12 cellular contexts compared by ENCODE assay signal in genomic region chr17:19975601-19976000, GRCh38. TPM values are rescaled to one million over a fixed set of nuclear protein-coding genes. Genes with fewer than 3 reads are reported as not detected.
DNase-seq lines count a peak whose midpoint lies in the region; ATAC-seq and TF ChIP-seq lines count a peak whose summit lies in the region.
"Had no signal": no experiment of that assay in that cellular context is flagged by ENCODE, and none has a peak within 500 bp of the region (broad histone marks: within the 10 kb centered on the region; RNA-seq: fewer than 3 reads in every experiment).

No MANE protein-coding gene starts in this region.

- DNase-seq in NCI-H2107 treated with DMSO at 0.1 percent for 48 hours (lab: John Stamatoyannopoulos, UW; ENCODE audit: unreplicated experiment) (peak; percentile 88), NCI-H2107 (lab: John Stamatoyannopoulos, UW) (no peak), activated gamma-delta T cell (lab: John Stamatoyannopoulos, UW) (no peak), hypothalamus (lab: John Stamatoyannopoulos, UW) (no peak)
- DNase-seq in activated naive CD8-positive, alpha-beta T cell treated with anti-CD3 and anti-CD28 coated beads for 36 hours, result no peak
- DNase-seq: ACHN; activated naive CD4-positive, alpha-beta T cell treated with Interleukin-2 at 50 U/mL for 16 hours; left ventricle myocardium superior; stimulated activated CD4-positive, alpha-beta T cell treated with anti-CD3 and anti-CD28 coated beads, Interleukin-2, amount 100 ng/mL, for 48 hours had no signal

- peaks cover 22 to 35% (median 31%) of the 10 kb centered on the region in 3 donors for H3K4me1 Mint-ChIP-seq in IgD-negative memory B cell
- peaks cover 29% of the 10 kb centered on the region for H3K4me1 Mint-ChIP-seq in activated naive CD8-positive, alpha-beta T cell treated with anti-CD3 and anti-CD28 coated beads for 36 hours
- peaks cover 23% of the 10 kb centered on the region for H3K4me1 Mint-ChIP-seq in nephron

- no peaks in the 10 kb centered on the region for H3K27me3 Mint-ChIP-seq in IgD-negative memory B cell
- H3K27me3 Mint-ChIP-seq in activated naive CD8-positive, alpha-beta T cell treated with anti-CD3 and anti-CD28 coated beads for 36 hours, result no peaks in the 10 kb centered on the region
- H3K27me3 Mint-ChIP-seq in nephron (ENCODE audit: low read depth), result no peaks in the 10 kb centered on the region

- H3K36me3 Mint-ChIP-seq in IgD-negative memory B cell (peaks cover 2% of the 10 kb centered on the region), nephron (ENCODE audit: low read depth) (peaks cover 41% of the 10 kb centered on the region)
- peaks cover 53% of the 10 kb centered on the region for H3K36me3 Mint-ChIP-seq in activated naive CD8-positive, alpha-beta T cell treated with anti-CD3 and anti-CD28 coated beads for 36 hours

- H3K4me3 Mint-ChIP-seq in IgD-negative memory B cell (peak overlapping the region; percentile 43 to 93 (median 62)), nephron (peak overlapping the region; percentile 35 to 64 (median 49))
- peak overlapping the region; percentile 67 for H3K4me3 Mint-ChIP-seq in activated naive CD8-positive, alpha-beta T cell treated with anti-CD3 and anti-CD28 coated beads for 36 hours

- no peak for ATAC-seq in HG03354 (IDR thresholded peaks at IDR 0.05; ENCODE audit: poor library complexity, severe bottlenecking, unreplicated experiment)
- ATAC-seq: left ventricle myocardium superior had no signal

- H3K27ac Mint-ChIP-seq in IgD-negative memory B cell (peak overlapping the region; percentile 65 to 91 (median 69)), nephron (peak overlapping the region in 2 of 3 experiments; percentile 6 to 73)
- peak overlapping the region; percentile 58 for H3K27ac Mint-ChIP-seq in activated naive CD8-positive, alpha-beta T cell treated with anti-CD3 and anti-CD28 coated beads for 36 hours

- H3K9me3 Mint-ChIP-seq in IgD-negative memory B cell (no peaks in the 10 kb centered on the region), nephron (no peaks in the 10 kb centered on the region)
- H3K9me3 Mint-ChIP-seq in activated naive CD8-positive, alpha-beta T cell treated with anti-CD3 and anti-CD28 coated beads for 36 hours, result peaks cover 5% of the 10 kb centered on the region

- no peak for TF ChIP-seq CTCF in nephron (IDR thresholded peaks at IDR 0.05; ENCODE audit: unreplicated experiment in 3 of 3)

RNA-seq across cellular contexts. Expression of gene AKAP10, which starts 2.0 kb away (rescaled TPM):
- polyA plus RNA-seq in IgD-negative memory B cell, result 26.7 TPM
- total RNA-seq in activated naive CD8-positive, alpha-beta T cell treated with anti-CD3 and anti-CD28 coated beads for 36 hours, result 10 to 100 TPM; 25.7 to 27.5 TPM

RNA-seq across cellular contexts. Expression of gene SPECC1, which starts 33.6 kb away (rescaled TPM):
- polyA plus RNA-seq in IgD-negative memory B cell, result 4.1 TPM
- 1 to 10 TPM; 6.6 to 7.3 TPM for total RNA-seq in activated naive CD8-positive, alpha-beta T cell treated with anti-CD3 and anti-CD28 coated beads for 36 hours
